Comparison of ENCODE assay signal across 1 cellular context in genomic region chr18:46429130-46429529, GRCh38.
TF ChIP-seq lines count a peak whose summit lies in the region.

No MANE protein-coding gene starts in this region.

TF ChIP-seq in GM23338, 12 proteins besides CTCF, POLR2A, EP300 and RAD21 (continued from another document):
- TF ChIP-seq REST (IDR thresholded peaks at IDR 0.05; ENCODE audit: unreplicated experiment) (no peak), NANOG (IDR thresholded peaks at IDR 0.05; ENCODE audit: borderline replicate concordance) (no peak), ZNF114 (CRISPR knock-in tag; IDR thresholded peaks at IDR 0.05) (no peak), EZH2 (IDR thresholded peaks at IDR 0.05; ENCODE audit: low read depth, unreplicated experiment) (no peak), CREB1 (CRISPR knock-in tag; IDR thresholded peaks at IDR 0.05; ENCODE audit: low read depth) (no peak), POLR2AphosphoS5 (IDR thresholded peaks at IDR 0.05; ENCODE audit: low read depth) (no peak)
- TF ChIP-seq, protein P1, sequence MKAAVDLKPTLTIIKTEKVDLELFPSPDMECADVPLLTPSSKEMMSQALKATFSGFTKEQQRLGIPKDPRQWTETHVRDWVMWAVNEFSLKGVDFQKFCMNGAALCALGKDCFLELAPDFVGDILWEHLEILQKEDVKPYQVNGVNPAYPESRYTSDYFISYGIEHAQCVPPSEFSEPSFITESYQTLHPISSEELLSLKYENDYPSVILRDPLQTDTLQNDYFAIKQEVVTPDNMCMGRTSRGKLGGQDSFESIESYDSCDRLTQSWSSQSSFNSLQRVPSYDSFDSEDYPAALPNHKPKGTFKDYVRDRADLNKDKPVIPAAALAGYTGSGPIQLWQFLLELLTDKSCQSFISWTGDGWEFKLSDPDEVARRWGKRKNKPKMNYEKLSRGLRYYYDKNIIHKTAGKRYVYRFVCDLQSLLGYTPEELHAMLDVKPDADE (IDR thresholded peaks at IDR 0.05), result no peak
